Comparison of ENCODE assay signal across 10 cellular contexts in the genomic region with DNA sequence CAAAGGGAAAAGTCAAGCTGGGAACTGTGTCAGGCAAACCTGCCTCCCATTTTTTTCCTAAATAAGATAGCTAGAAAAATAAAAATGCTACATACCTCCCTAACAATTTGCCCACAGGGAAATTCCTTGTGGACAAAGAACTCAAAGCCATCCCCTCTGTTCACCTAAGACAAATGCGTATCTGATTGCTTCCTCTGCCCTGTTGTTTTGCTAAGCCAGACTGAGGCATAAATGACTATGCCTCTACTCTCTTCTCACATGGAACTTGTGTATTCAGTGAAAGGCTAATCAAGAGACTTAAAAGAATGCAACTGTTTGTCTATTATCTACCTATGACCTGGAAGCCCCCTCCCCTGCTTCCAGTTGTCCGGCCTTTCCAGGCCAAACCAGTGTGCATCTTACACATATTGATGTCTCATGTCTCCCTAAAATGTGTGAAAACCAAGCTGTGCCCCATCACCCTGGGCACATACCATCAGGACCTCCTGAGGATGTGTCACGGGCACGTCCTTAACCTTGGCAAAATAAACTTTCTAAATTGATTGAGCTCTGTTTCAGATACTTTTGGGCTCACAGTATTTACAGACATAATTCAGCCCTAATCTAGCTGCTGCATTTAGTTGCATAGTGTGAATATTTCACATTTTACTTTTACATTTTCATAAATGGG. TPM values are rescaled to one million over a fixed set of nuclear protein-coding genes. Genes with fewer than 3 reads are reported as not detected.
A peak's percentile ranks its signal among the peaks of the same experiment; 100 is the strongest.
DNase-seq lines count a peak whose midpoint lies in the region; ATAC-seq lines count a peak whose summit lies in the region.
"Had no signal": no experiment of that assay in that cellular context is flagged by ENCODE, and none has a peak within 500 bp of the region (broad histone marks: within the 10 kb centered on the region; RNA-seq: fewer than 3 reads in every experiment).

No MANE protein-coding gene starts in this region.

- H3K4me1 ChIP-seq in ACC112 (ENCODE audit: control insufficient read depth, insufficient read depth, low read length, unreplicated experiment), result peaks cover 75% of the 10 kb centered on the region
- peaks cover 45% of the 10 kb centered on the region for H3K4me1 ChIP-seq in Karpas-422 (ENCODE audit: low read length)

- H3K36me3 Mint-ChIP-seq in natural killer cell treated with Interleukin-12 subunit alpha and Interleukin-12 subunit beta and Interleukin-15 and Interleukin-18, amount 100 ng/mL, for 72 hours, result peaks cover 8% of the 10 kb centered on the region

- ATAC-seq in natural killer cell treated with Interleukin-12 subunit alpha and Interleukin-12 subunit beta and Interleukin-15 and Interleukin-18, amount 100 ng/mL, for 72 hours, result peak; percentile 36 to 49
- ATAC-seq in left lobe of liver, result no peak

- peak overlapping the region; percentile 73 for H3K4me3 Mint-ChIP-seq in natural killer cell treated with Interleukin-12 subunit alpha and Interleukin-12 subunit beta and Interleukin-15 and Interleukin-18, amount 100 ng/mL, for 72 hours

- no peak overlapping the region for H3K4me2 ChIP-seq in Karpas-422 (ENCODE audit: low read depth, low read length, poor library complexity, severe bottlenecking)

- peak overlapping the region; percentile 95 for H3K27ac ChIP-seq in ACC112 (ENCODE audit: low read depth, low read length)
- 0 out of 2 replicates have a peak overlapping the region, but pooled peaks have one; percentile 26 for H3K27ac ChIP-seq in Karpas-422 (ENCODE audit: low read length)
- H3K27ac ChIP-seq in caudate nucleus (ENCODE audit: low read depth, low read length), result peak overlapping the region; percentile 64

- H3K27ac Mint-ChIP-seq in natural killer cell treated with Interleukin-12 subunit alpha and Interleukin-12 subunit beta and Interleukin-15 and Interleukin-18, amount 100 ng/mL, for 72 hours, result peak overlapping the region; percentile 87 to 98

- H3K9ac ChIP-seq in Karpas-422 (ENCODE audit: low read length), result no peak overlapping the region

- no peaks in the 10 kb centered on the region for H4K20me1 ChIP-seq in Karpas-422 (ENCODE audit: insufficient read depth, low read depth, low read length)

- no peak for DNase-seq in Karpas-422
- DNase-seq in caudate nucleus (lab: John Stamatoyannopoulos, UW), result no peak
- DNase-seq in natural killer cell treated with Interleukin-12 subunit alpha and Interleukin-12 subunit beta and Interleukin-15 and Interleukin-18, amount 100 ng/mL, for 72 hours (ENCODE audit: low spot score), result no peak
- no peak for DNase-seq in left lobe of liver (ENCODE audit: low spot score)
- DNase-seq in central memory CD4-positive, alpha-beta T cell, result no peak
- no peak for DNase-seq in NK-92 (lab: John Stamatoyannopoulos, UW; ENCODE audit: unreplicated experiment)
- no peak for DNase-seq in NCI-H2081 treated with DMSO at 0.1 percent for 48 hours (lab: John Stamatoyannopoulos, UW)
- DNase-seq: DMS79, GOT3 had no signal

- peaks cover 70 to 79% of the 10 kb centered on the region in 2 donors for H3K4me1 Mint-ChIP-seq in natural killer cell treated with Interleukin-12 subunit alpha and Interleukin-12 subunit beta and Interleukin-15 and Interleukin-18, amount 100 ng/mL, for 72 hours (ENCODE audit: low read depth in 2 of 2)

- H2AFZ ChIP-seq in ACC112 (ENCODE audit: low read length, unreplicated experiment) (no peak overlapping the region), Karpas-422 (ENCODE audit: low read length) (no peak overlapping the region)

- H3K9me3 Mint-ChIP-seq in natural killer cell treated with Interleukin-12 subunit alpha and Interleukin-12 subunit beta and Interleukin-15 and Interleukin-18, amount 100 ng/mL, for 72 hours, result no peaks in the 10 kb centered on the region

- H3K36me3 ChIP-seq in ACC112 (ENCODE audit: insufficient read depth, low read length), result peaks cover 8% of the 10 kb centered on the region; the same call in 1 of the 2 replicates
- peaks cover 8% of the 10 kb centered on the region; the same call in 1 of the 2 replicates for H3K36me3 ChIP-seq in Karpas-422 (ENCODE audit: insufficient read depth, low read length)

- H3K79me2 ChIP-seq in ACC112 (ENCODE audit: control insufficient read depth, insufficient read depth, low read length, unreplicated experiment) (peaks cover 92% of the 10 kb centered on the region), Karpas-422 (ENCODE audit: low read length) (peaks cover 70% of the 10 kb centered on the region)

- no peaks in the 10 kb centered on the region for H3K9me2 ChIP-seq in Karpas-422 (replicated peaks; ENCODE audit: insufficient read depth, low read length)

- H3K27me3 Mint-ChIP-seq in natural killer cell treated with Interleukin-12 subunit alpha and Interleukin-12 subunit beta and Interleukin-15 and Interleukin-18, amount 100 ng/mL, for 72 hours, result no peaks in the 10 kb centered on the region

- H3K27me3 ChIP-seq in ACC112 (ENCODE audit: insufficient read depth, low read length) (no peaks in the 10 kb centered on the region), Karpas-422 (ENCODE audit: low read length) (no peaks in the 10 kb centered on the region)

- no peak overlapping the region for H3K4me3 ChIP-seq in ACC112 (ENCODE audit: low read depth, low read length)
- no peak overlapping the region for H3K4me3 ChIP-seq in Karpas-422 (ENCODE audit: low read length)

- H3K9me3 ChIP-seq in Karpas-422 (ENCODE audit: low read length), result no peaks in the 10 kb centered on the region

RNA-seq across cellular contexts. Expression of a gene that starts 15.8 kb away (rescaled TPM):
- 22.1 and 37.3 TPM in 2 replicates for total RNA-seq in Karpas-422 (2014; rRNA removed; shearing (Covaris generic); ENCODE audit: low replicate concordance)
- 100 to 1,000 TPM; 177 to 180 TPM for total RNA-seq in natural killer cell treated with Interleukin-12 subunit alpha and Interleukin-12 subunit beta and Interleukin-15 and Interleukin-18, amount 100 ng/mL, for 72 hours
- total RNA-seq in left lobe of liver, result 53.1 TPM

Comparison
In these comparisons a context has a peak if more than half of its experiments do, and no peak if none do; other contexts are left out.
1. H3K27ac ChIP-seq: peak in every context shown above with its lines; median percentile 95 in ACC112; 64 in caudate nucleus; 26 in Karpas-422.